In genomic region chr18:31810336-31811130, GRCh38 we compare ENCODE assay signal across 9 cellular contexts. TPM values are rescaled to one million over a fixed set of nuclear protein-coding genes. Genes with fewer than 3 reads are reported as not detected.
"Had no signal": no experiment of that assay in that cellular context is flagged by ENCODE, and none has a peak within 500 bp of the region (broad histone marks: within the 10 kb centered on the region; RNA-seq: fewer than 3 reads in every experiment).

No MANE protein-coding gene starts in this region.

RNA-seq across cellular contexts. Expression of gene SLC25A52, which starts 49.9 kb away (rescaled TPM):
- total RNA-seq: activated CD8-positive, alpha-beta T cell treated with anti-CD3 and anti-CD28 coated beads for 36 hours; activated naive CD8-positive, alpha-beta T cell treated with anti-CD3 and anti-CD28 coated beads for 36 hours; activated T-cell treated with anti-CD3 and anti-CD28 coated beads, Interleukin-2, amount 50 U/mL, for 72 hours; activated T-helper 2 cell treated with anti-CD3 and anti-CD28 coated beads, Interferon-gamma antibody, Interleukin-2, Interleukin-4, amounts not matched to agents 10 μg/mL and 5 μg/mL and 100 μg/mL, durations not matched to agents 14 hours and 24 hours and 36 hours; cardiac muscle cell; LHCN-M2; M059J; Right ventricle myocardium inferior; T-cell had no signal
- polyA plus RNA-seq: cardiac muscle cell had no signal
